Comparison of ENCODE assay signal across 6 cellular contexts in the genomic region with DNA sequence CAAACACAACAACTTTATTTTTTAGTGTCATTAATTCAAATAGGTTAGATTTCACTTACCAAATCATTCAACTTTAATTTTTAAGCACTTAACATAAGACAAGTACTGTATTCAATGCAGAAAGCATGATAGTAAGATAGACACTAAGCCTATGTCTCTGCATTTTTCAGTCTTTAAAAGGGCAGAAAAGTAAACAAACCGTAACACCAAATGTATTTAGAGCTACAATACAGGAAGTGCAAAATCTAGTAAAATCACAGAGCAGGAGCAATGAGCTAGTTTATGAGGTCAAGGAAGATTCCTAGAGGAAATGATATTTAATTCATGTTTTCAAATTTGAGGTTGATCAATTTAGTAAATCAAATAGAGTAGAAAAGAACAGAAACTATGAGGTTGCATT.
DNase-seq lines count a peak whose midpoint lies in the region; ATAC-seq, FAIRE-seq and TF ChIP-seq lines count a peak whose summit lies in the region.
"Not testable (repeated sequence)": the region's sequence is repeated elsewhere in the genome, so short reads cannot be mapped to it uniquely, and the experiment has no call there.

No MANE protein-coding gene starts in this region.

- not testable (repeated sequence) for H3K27ac ChIP-seq in PC-3 (ENCODE audit: low read length); astrocyte (ENCODE audit: low read depth, low read length); keratinocyte (ENCODE audit: control insufficient read depth, insufficient read depth, low read length)

- not testable (repeated sequence) for H3K9me2 ChIP-seq in PC-3 (replicated peaks; ENCODE audit: low read length)

- not testable (repeated sequence) for H2AFZ ChIP-seq in PC-3 (ENCODE audit: low read length); astrocyte (ENCODE audit: low read depth, low read length); keratinocyte (ENCODE audit: control insufficient read depth, low read length)

- H3K9me1 ChIP-seq in keratinocyte (ENCODE audit: control insufficient read depth, extremely low read depth, insufficient read depth, low read length): not testable (repeated sequence)

- TF ChIP-seq CTCF in D721Med (IDR thresholded peaks at IDR 0.05; ENCODE audit: insufficient read depth, missing control alignments); PC-3 (conservative IDR thresholded peaks at IDR 0.05; ENCODE audit: low read depth, low read length); astrocyte (IDR thresholded peaks at IDR 0.05; ENCODE audit: insufficient read depth, low read depth, low read length); keratinocyte (optimal IDR thresholded peaks at IDR 0.05 in 1 of 3, IDR thresholded peaks at IDR 0.05 in 1 of 3, conservative IDR thresholded peaks at IDR 0.05 in 1 of 3; ENCODE audit: extremely low read depth in 1 of 3, insufficient read depth in 2 of 3, low read length in 3 of 3); mucosa of descending colon (IDR thresholded peaks at IDR 0.05): not testable (repeated sequence)

- dilution Hi-C loops in keratinocyte (cut with MboI; ENCODE audit: extremely low pct_ligation_motif_present, low sequenced_read_pairs): not testable (repeated sequence)

- not testable (repeated sequence) for H3K4me2 ChIP-seq in PC-3 (ENCODE audit: low read length); astrocyte (ENCODE audit: low read length); keratinocyte (ENCODE audit: control insufficient read depth, extremely low read depth, insufficient read depth, low read depth, low read length)

- not testable (repeated sequence) for H3K9ac ChIP-seq in PC-3 (ENCODE audit: low read length); astrocyte (ENCODE audit: low read length); keratinocyte (ENCODE audit: control insufficient read depth, extremely low read depth, insufficient read depth, low read length)

- not testable (repeated sequence) for H3K36me3 Mint-ChIP-seq in astrocyte (ENCODE audit: low read depth, unreplicated experiment)

- not testable (repeated sequence) for H3K9me3 ChIP-seq in PC-3 (ENCODE audit: low read length); astrocyte (ENCODE audit: insufficient read depth, low read depth, low read length); keratinocyte (ENCODE audit: control insufficient read depth, low read depth, low read length); mucosa of descending colon

- intact Hi-C loops in PC-3 (cut with micrococcal nuclease); mucosa of descending colon (cut with DNase I, micrococcal nuclease): not testable (repeated sequence)

- not testable (repeated sequence) for H3K27me3 ChIP-seq in PC-3 (ENCODE audit: low read length); astrocyte (ENCODE audit: insufficient read depth, low read length); keratinocyte (ENCODE audit: control insufficient read depth, extremely low read depth, insufficient read depth, low read length)

- H4K20me1 ChIP-seq in PC-3 (ENCODE audit: low read length); astrocyte (ENCODE audit: insufficient read depth, low read length); keratinocyte (ENCODE audit: control insufficient read depth, extremely low read depth, insufficient read depth, low read length): not testable (repeated sequence)

- DNase-seq in D721Med (ENCODE audit: insufficient read length, low spot score); PC-3; astrocyte (ENCODE audit: low read depth); keratinocyte (ENCODE audit: low read depth, low spot score); mucosa of descending colon: not testable (repeated sequence)

- CTCF ChIA-PET in PC-3 (lab: Charles Lee): not testable (repeated sequence)

- H3K27ac Mint-ChIP-seq in astrocyte (ENCODE audit: unreplicated experiment): not testable (repeated sequence)

- BruUV-seq in PC-3 (replicated peaks; lab: Mats Ljungman, UMichigan): not testable (repeated sequence)

- not testable (repeated sequence) for H3K27me3 Mint-ChIP-seq in astrocyte (ENCODE audit: low read depth, unreplicated experiment)

- H3K36me3 ChIP-seq in PC-3 (ENCODE audit: low read depth, low read length); astrocyte (ENCODE audit: insufficient read depth, low read length); keratinocyte (ENCODE audit: control insufficient read depth in 2 of 2, extremely low read depth in 1 of 2, insufficient read depth in 2 of 2, low read length in 2 of 2); mucosa of descending colon (ENCODE audit: low read depth): not testable (repeated sequence)

- not testable (repeated sequence) for H3F3A ChIP-seq in PC-3 (ENCODE audit: low read length, unreplicated experiment)

- peak; percentile 97 for FAIRE-seq in D721Med (lab: Jason Lieb, UNC)
- peak; percentile 92 for FAIRE-seq in astrocyte (lab: Jason Lieb, UNC)
- FAIRE-seq in endometrium (lab: Jason Lieb, UNC): peak; percentile 91
- peak; percentile 36 for FAIRE-seq in keratinocyte (lab: Jason Lieb, UNC)

- not testable (repeated sequence) for H3K4me1 Mint-ChIP-seq in astrocyte (ENCODE audit: low read depth, unreplicated experiment)

- not testable (repeated sequence) for H3K4me3 Mint-ChIP-seq in astrocyte (ENCODE audit: unreplicated experiment)

- not testable (repeated sequence) for H3K79me2 ChIP-seq in PC-3 (ENCODE audit: low read length); astrocyte (ENCODE audit: insufficient read depth, low read length); keratinocyte (ENCODE audit: control insufficient read depth, insufficient read depth, low read length)

- POLR2A ChIA-PET in PC-3 (lab: Charles Lee; ENCODE audit: unreplicated experiment): not testable (repeated sequence)

- not testable (repeated sequence) for H3K4me1 ChIP-seq in PC-3 (ENCODE audit: insufficient read depth, low read length); astrocyte (ENCODE audit: insufficient read depth, low read length); keratinocyte (ENCODE audit: control insufficient read depth, extremely low read depth, insufficient read depth, low read length); mucosa of descending colon (ENCODE audit: low read depth)

- ATAC-seq in PC-3: peak; percentile 78
- peak; percentile 31 for ATAC-seq in mucosa of descending colon

- H3K9me3 Mint-ChIP-seq in astrocyte (ENCODE audit: unreplicated experiment): not testable (repeated sequence)

- not testable (repeated sequence) for H3K4me3 ChIP-seq in PC-3 (ENCODE audit: low read length); astrocyte (ENCODE audit: insufficient read depth, low read depth, low read length); keratinocyte (ENCODE audit: control insufficient read depth in 2 of 3, extremely low read depth in 1 of 3, insufficient read depth in 2 of 3, low read depth in 1 of 3, low read length in 3 of 3); mucosa of descending colon
